In genomic region chr3:9361691-9362388, GRCh38 we compare ENCODE assay signal across 1 cellular context.
TF ChIP-seq lines count a peak whose summit lies in the region.

No MANE protein-coding gene starts in this region.

TF ChIP-seq in H1, 55 proteins besides CTCF, POLR2A, EP300 and RAD21 (continued from another document):
- no peak for TF ChIP-seq ATF2 (IDR thresholded peaks at IDR 0.05; ENCODE audit: low read length)
- no peak for TF ChIP-seq MAFK (IDR thresholded peaks at IDR 0.05; ENCODE audit: low read depth, low read length)
TF ChIP-seq in H1: peak in this region for 0.
